Comparison of ENCODE assay signal across 6 cellular contexts in the genomic region with DNA sequence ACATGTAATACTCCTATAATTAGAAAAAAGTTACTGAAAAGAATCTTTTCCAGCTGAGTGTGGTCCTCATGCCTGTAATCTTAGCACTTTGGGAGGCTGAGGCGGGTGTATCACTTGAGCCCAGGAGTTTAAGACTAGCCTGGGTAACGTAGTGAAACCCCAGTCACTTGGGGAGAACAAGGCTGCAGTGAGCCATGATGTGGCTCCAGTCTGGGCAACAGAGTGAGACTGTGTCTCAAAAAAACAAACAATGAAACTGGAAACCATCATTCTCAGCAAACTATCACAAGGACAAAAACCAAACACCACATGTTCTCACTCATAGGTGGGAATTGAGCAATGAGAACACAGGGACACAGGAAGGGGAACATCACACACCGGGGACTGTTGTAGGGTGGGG. TPM values are rescaled to one million over a fixed set of nuclear protein-coding genes. Genes with fewer than 3 reads are reported as not detected.
"Had no signal": no experiment of that assay in that cellular context is flagged by ENCODE, and none has a peak within 500 bp of the region (broad histone marks: within the 10 kb centered on the region; RNA-seq: fewer than 3 reads in every experiment).

No MANE protein-coding gene starts in this region.

RNA-seq across cellular contexts. Expression of a gene that starts 18.9 kb away (rescaled TPM):
- total RNA-seq: HepG2, IMR-90, OCI-LY7, Peyer's patch, RPMI7951, SJCRH30 had no signal
- polyA plus RNA-seq: HepG2, IMR-90 had no signal
